Comparison of ENCODE assay signal across 1 cellular context in the genomic region with DNA sequence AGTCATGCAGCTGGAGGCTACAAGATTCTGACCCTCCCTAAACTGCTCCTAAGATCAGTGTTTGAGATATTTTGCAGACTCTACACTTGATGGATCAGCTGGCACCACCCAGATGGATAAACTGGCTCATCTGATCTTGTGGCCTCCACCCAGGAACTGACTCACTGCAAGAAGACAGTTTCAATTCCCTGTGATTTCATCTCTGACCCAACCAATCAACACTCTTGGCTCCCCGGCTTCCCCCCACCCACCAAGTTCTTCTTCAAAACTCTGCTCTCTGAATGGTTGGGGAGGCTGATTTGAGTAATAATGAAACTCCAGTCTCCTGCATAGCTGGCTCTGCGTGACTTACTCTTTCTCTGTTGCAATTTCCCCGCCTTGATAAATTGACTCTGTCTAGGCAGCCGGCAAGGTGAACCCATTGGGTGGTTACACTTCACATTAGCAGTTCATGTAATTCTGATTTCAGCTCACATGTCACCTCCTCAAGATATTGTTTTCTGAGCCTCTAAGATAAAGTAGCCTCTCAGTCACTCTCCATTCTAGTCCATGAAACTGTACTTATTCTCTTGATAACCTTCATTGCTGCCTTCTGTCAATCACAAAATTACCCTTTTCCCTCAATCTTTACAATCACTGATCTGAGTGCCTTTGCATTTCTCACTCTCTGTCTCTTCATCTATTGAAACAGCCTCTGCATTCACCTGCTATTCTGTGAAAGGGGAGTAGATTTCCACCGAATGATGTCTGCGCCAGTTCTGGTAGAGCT.
A peak's percentile ranks its signal among the peaks of the same experiment; 100 is the strongest.
TF ChIP-seq lines count a peak whose summit lies in the region.

No MANE protein-coding gene starts in this region.

TF ChIP-seq in K562, 482 proteins besides CTCF, POLR2A, EP300 and RAD21 (continued from another document):
- TF ChIP-seq, protein P1, sequence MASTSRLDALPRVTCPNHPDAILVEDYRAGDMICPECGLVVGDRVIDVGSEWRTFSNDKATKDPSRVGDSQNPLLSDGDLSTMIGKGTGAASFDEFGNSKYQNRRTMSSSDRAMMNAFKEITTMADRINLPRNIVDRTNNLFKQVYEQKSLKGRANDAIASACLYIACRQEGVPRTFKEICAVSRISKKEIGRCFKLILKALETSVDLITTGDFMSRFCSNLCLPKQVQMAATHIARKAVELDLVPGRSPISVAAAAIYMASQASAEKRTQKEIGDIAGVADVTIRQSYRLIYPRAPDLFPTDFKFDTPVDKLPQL (IDR thresholded peaks at IDR 0.05; ENCODE audit: extremely low read depth, insufficient read length) = no peak
- TF ChIP-seq NFIX (CRISPR knock-in tag; IDR thresholded peaks at IDR 0.05; ENCODE audit: low read depth) (no peak), SAFB2 (IDR thresholded peaks at IDR 0.05; ENCODE audit: borderline replicate concordance, low read depth, low read length, severe bottlenecking) (no peak), ZBTB1 (CRISPR knock-in tag; IDR thresholded peaks at IDR 0.05; ENCODE audit: borderline replicate concordance, low read depth) (no peak), ZNF263 (CRISPR knock-in tag; IDR thresholded peaks at IDR 0.05; ENCODE audit: borderline replicate concordance) (no peak), ZNF24 (IDR thresholded peaks at IDR 0.05) (no peak), ZNF707 (CRISPR knock-in tag; conservative IDR thresholded peaks at IDR 0.05) (no peak), XRCC3 (IDR thresholded peaks at IDR 0.05) (no peak), MAZ (CRISPR knock-in tag; conservative IDR thresholded peaks at IDR 0.05 in 1 of 2, IDR thresholded peaks at IDR 0.05 in 1 of 2) (peak in 1 of 2 experiments; percentile 19; a peak in 1 of 4 replicates), NEUROD1 (IDR thresholded peaks at IDR 0.05; ENCODE audit: borderline replicate concordance, low read depth, low read length, partially characterized antibody) (no peak), NFE2 (IDR thresholded peaks at IDR 0.05; ENCODE audit: low read depth) (0 out of 2 replicates have a peak, but pooled peaks have one; percentile 19), HDAC8 (tag; IDR thresholded peaks at IDR 0.05) (no peak), ZBTB7A (IDR thresholded peaks at IDR 0.05; ENCODE audit: borderline replicate concordance, control insufficient read depth, low read depth, low read length) (no peak), OTX1 (CRISPR knock-in tag; IDR thresholded peaks at IDR 0.05) (no peak), ILK (tag; IDR thresholded peaks at IDR 0.05; ENCODE audit: borderline replicate concordance, low read depth) (no peak), FOXJ2 (tag; IDR thresholded peaks at IDR 0.05) (0 out of 2 replicates have a peak, but pooled peaks have one; percentile 35), ZNF324 (CRISPR knock-in tag; IDR thresholded peaks at IDR 0.05) (no peak), TAF15 (IDR thresholded peaks at IDR 0.05; ENCODE audit: low read depth, low read length) (no peak), PHTF2 (CRISPR knock-in tag; IDR thresholded peaks at IDR 0.05) (no peak), ARID2 (IDR thresholded peaks at IDR 0.05) (no peak), ZZZ3 (IDR thresholded peaks at IDR 0.05) (no peak), MAFG (tag; conservative IDR thresholded peaks at IDR 0.05) (no peak), RBFOX2 (IDR thresholded peaks at IDR 0.05; ENCODE audit: low read depth, low read length) (no peak), U2AF1 (optimal IDR thresholded peaks at IDR 0.05; ENCODE audit: low read depth, low read length) (no peak), NCOA4 (IDR thresholded peaks at IDR 0.05; ENCODE audit: partially characterized antibody) (no peak), ESRRA (IDR thresholded peaks at IDR 0.05; ENCODE audit: borderline replicate concordance, low read depth) (peak; percentile 44; the same call in 1 of the 2 replicates), KLF10 (CRISPR knock-in tag; IDR thresholded peaks at IDR 0.05) (no peak), POLR2B (IDR thresholded peaks at IDR 0.05; ENCODE audit: low read depth, partially characterized antibody) (no peak), TAF7 (tag; IDR thresholded peaks at IDR 0.05) (no peak), JUNB (CRISPR knock-in tag; conservative IDR thresholded peaks at IDR 0.05) (no peak), ZSCAN29 (IDR thresholded peaks at IDR 0.05) (no peak), TEAD4 (IDR thresholded peaks at IDR 0.05; ENCODE audit: low read length) (peak; percentile 18; the same call in 1 of the 2 replicates), TEAD4 (CRISPR knock-in tag; IDR thresholded peaks at IDR 0.05; ENCODE audit: borderline replicate concordance) (no peak), ZNF583 (CRISPR knock-in tag; IDR thresholded peaks at IDR 0.05) (no peak), ERF (CRISPR knock-in tag; IDR thresholded peaks at IDR 0.05) (no peak), PHB (CRISPR knock-in tag; IDR thresholded peaks at IDR 0.05) (no peak), ZNF146 (CRISPR knock-in tag; IDR thresholded peaks at IDR 0.05; ENCODE audit: unreplicated experiment) (no peak), HNRNPUL1 (IDR thresholded peaks at IDR 0.05; ENCODE audit: low read length) (no peak), CBX1 (IDR thresholded peaks at IDR 0.05; ENCODE audit: low read depth) (no peak), SIX5 (IDR thresholded peaks at IDR 0.05; ENCODE audit: borderline replicate concordance in 1 of 2, insufficient read depth in 1 of 2, low read depth in 1 of 2, low read length in 2 of 2) (no peak)
- TF ChIP-seq, protein P2, sequence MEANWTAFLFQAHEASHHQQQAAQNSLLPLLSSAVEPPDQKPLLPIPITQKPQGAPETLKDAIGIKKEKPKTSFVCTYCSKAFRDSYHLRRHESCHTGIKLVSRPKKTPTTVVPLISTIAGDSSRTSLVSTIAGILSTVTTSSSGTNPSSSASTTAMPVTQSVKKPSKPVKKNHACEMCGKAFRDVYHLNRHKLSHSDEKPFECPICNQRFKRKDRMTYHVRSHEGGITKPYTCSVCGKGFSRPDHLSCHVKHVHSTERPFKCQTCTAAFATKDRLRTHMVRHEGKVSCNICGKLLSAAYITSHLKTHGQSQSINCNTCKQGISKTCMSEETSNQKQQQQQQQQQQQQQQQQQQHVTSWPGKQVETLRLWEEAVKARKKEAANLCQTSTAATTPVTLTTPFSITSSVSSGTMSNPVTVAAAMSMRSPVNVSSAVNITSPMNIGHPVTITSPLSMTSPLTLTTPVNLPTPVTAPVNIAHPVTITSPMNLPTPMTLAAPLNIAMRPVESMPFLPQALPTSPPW (CRISPR knock-in tag; IDR thresholded peaks at IDR 0.05) = peak; percentile 75
- TF ChIP-seq, protein P3, sequence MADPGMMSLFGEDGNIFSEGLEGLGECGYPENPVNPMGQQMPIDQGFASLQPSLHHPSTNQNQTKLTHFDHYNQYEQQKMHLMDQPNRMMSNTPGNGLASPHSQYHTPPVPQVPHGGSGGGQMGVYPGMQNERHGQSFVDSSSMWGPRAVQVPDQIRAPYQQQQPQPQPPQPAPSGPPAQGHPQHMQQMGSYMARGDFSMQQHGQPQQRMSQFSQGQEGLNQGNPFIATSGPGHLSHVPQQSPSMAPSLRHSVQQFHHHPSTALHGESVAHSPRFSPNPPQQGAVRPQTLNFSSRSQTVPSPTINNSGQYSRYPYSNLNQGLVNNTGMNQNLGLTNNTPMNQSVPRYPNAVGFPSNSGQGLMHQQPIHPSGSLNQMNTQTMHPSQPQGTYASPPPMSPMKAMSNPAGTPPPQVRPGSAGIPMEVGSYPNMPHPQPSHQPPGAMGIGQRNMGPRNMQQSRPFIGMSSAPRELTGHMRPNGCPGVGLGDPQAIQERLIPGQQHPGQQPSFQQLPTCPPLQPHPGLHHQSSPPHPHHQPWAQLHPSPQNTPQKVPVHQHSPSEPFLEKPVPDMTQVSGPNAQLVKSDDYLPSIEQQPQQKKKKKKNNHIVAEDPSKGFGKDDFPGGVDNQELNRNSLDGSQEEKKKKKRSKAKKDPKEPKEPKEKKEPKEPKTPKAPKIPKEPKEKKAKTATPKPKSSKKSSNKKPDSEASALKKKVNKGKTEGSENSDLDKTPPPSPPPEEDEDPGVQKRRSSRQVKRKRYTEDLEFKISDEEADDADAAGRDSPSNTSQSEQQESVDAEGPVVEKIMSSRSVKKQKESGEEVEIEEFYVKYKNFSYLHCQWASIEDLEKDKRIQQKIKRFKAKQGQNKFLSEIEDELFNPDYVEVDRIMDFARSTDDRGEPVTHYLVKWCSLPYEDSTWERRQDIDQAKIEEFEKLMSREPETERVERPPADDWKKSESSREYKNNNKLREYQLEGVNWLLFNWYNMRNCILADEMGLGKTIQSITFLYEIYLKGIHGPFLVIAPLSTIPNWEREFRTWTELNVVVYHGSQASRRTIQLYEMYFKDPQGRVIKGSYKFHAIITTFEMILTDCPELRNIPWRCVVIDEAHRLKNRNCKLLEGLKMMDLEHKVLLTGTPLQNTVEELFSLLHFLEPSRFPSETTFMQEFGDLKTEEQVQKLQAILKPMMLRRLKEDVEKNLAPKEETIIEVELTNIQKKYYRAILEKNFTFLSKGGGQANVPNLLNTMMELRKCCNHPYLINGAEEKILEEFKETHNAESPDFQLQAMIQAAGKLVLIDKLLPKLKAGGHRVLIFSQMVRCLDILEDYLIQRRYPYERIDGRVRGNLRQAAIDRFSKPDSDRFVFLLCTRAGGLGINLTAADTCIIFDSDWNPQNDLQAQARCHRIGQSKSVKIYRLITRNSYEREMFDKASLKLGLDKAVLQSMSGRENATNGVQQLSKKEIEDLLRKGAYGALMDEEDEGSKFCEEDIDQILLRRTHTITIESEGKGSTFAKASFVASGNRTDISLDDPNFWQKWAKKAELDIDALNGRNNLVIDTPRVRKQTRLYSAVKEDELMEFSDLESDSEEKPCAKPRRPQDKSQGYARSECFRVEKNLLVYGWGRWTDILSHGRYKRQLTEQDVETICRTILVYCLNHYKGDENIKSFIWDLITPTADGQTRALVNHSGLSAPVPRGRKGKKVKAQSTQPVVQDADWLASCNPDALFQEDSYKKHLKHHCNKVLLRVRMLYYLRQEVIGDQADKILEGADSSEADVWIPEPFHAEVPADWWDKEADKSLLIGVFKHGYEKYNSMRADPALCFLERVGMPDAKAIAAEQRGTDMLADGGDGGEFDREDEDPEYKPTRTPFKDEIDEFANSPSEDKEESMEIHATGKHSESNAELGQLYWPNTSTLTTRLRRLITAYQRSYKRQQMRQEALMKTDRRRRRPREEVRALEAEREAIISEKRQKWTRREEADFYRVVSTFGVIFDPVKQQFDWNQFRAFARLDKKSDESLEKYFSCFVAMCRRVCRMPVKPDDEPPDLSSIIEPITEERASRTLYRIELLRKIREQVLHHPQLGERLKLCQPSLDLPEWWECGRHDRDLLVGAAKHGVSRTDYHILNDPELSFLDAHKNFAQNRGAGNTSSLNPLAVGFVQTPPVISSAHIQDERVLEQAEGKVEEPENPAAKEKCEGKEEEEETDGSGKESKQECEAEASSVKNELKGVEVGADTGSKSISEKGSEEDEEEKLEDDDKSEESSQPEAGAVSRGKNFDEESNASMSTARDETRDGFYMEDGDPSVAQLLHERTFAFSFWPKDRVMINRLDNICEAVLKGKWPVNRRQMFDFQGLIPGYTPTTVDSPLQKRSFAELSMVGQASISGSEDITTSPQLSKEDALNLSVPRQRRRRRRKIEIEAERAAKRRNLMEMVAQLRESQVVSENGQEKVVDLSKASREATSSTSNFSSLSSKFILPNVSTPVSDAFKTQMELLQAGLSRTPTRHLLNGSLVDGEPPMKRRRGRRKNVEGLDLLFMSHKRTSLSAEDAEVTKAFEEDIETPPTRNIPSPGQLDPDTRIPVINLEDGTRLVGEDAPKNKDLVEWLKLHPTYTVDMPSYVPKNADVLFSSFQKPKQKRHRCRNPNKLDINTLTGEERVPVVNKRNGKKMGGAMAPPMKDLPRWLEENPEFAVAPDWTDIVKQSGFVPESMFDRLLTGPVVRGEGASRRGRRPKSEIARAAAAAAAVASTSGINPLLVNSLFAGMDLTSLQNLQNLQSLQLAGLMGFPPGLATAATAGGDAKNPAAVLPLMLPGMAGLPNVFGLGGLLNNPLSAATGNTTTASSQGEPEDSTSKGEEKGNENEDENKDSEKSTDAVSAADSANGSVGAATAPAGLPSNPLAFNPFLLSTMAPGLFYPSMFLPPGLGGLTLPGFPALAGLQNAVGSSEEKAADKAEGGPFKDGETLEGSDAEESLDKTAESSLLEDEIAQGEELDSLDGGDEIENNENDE (IDR thresholded peaks at IDR 0.05; ENCODE audit: low read depth, low read length) = no peak
- TF ChIP-seq, protein P4, sequence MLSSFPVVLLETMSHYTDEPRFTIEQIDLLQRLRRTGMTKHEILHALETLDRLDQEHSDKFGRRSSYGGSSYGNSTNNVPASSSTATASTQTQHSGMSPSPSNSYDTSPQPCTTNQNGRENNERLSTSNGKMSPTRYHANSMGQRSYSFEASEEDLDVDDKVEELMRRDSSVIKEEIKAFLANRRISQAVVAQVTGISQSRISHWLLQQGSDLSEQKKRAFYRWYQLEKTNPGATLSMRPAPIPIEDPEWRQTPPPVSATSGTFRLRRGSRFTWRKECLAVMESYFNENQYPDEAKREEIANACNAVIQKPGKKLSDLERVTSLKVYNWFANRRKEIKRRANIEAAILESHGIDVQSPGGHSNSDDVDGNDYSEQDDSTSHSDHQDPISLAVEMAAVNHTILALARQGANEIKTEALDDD (IDR thresholded peaks at IDR 0.05) = peak; percentile 15
- TF ChIP-seq, protein P5, sequence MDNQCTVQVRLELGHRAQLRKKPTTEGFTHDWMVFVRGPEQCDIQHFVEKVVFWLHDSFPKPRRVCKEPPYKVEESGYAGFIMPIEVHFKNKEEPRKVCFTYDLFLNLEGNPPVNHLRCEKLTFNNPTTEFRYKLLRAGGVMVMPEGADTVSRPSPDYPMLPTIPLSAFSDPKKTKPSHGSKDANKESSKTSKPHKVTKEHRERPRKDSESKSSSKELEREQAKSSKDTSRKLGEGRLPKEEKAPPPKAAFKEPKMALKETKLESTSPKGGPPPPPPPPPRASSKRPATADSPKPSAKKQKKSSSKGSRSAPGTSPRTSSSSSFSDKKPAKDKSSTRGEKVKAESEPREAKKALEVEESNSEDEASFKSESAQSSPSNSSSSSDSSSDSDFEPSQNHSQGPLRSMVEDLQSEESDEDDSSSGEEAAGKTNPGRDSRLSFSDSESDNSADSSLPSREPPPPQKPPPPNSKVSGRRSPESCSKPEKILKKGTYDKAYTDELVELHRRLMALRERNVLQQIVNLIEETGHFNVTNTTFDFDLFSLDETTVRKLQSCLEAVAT (IDR thresholded peaks at IDR 0.05) = peak in 1 of 2 experiments; percentile 11; a peak in 1 of 4 replicates
- TF ChIP-seq, protein P6, sequence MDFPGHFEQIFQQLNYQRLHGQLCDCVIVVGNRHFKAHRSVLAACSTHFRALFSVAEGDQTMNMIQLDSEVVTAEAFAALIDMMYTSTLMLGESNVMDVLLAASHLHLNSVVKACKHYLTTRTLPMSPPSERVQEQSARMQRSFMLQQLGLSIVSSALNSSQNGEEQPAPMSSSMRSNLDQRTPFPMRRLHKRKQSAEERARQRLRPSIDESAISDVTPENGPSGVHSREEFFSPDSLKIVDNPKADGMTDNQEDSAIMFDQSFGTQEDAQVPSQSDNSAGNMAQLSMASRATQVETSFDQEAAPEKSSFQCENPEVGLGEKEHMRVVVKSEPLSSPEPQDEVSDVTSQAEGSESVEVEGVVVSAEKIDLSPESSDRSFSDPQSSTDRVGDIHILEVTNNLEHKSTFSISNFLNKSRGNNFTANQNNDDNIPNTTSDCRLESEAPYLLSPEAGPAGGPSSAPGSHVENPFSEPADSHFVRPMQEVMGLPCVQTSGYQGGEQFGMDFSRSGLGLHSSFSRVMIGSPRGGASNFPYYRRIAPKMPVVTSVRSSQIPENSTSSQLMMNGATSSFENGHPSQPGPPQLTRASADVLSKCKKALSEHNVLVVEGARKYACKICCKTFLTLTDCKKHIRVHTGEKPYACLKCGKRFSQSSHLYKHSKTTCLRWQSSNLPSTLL (IDR thresholded peaks at IDR 0.05) = no peak
- TF ChIP-seq, protein P7, sequence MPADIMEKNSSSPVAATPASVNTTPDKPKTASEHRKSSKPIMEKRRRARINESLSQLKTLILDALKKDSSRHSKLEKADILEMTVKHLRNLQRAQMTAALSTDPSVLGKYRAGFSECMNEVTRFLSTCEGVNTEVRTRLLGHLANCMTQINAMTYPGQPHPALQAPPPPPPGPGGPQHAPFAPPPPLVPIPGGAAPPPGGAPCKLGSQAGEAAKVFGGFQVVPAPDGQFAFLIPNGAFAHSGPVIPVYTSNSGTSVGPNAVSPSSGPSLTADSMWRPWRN (IDR thresholded peaks at IDR 0.05; ENCODE audit: low read depth) = no peak
